ENCODE assay signal across 15 cellular contexts in the genomic region with DNA sequence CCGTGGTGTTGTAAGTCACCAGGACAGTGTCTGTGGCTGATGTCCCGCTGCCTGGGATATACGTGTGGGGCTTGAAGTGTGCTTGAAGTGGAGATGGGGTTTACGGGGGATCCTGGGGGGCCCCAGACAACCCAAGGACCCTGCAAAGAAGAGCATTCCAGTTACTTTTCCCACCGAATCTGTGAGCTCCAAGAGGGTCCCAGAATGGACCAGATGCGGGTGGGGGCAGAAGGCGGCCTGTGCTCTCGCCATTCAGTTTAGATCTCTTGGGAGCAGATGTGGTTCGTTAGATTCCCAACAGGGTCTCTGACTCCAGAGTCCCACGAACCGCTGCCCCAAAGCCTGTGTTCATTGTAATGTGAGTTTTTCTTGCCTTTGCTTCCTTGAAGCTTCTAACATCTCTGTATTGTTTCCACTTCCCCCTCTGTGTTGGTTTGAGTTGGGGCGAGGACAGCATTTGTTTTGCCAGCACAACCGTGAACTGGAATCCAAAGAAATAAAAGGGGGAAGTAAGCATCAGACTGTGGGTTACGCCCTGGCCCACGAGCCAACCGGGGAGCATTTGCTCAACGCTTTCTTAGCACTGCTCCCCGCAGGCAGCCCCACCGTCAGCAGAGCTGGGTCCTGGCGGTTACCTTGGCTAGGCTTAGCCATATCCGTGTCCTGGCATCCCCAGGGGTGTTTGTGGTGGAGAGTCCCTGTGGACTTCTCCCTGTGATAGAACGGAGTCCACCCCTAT.
A peak's percentile ranks its signal among the peaks of the same experiment; 100 is the strongest.
DNase-seq lines count a peak whose midpoint lies in the region; ATAC-seq and TF ChIP-seq lines count a peak whose summit lies in the region.
"Had no signal": no experiment of that assay in that cellular context is flagged by ENCODE, and none has a peak within 500 bp of the region (broad histone marks: within the 10 kb centered on the region; RNA-seq: fewer than 3 reads in every experiment).

No MANE protein-coding gene starts in this region.

- H2AFZ ChIP-seq in Karpas-422 (ENCODE audit: low read length): no peak overlapping the region

- H3K9me3 ChIP-seq in BLaER1 (no peaks in the 10 kb centered on the region), gastroesophageal sphincter (no peaks in the 10 kb centered on the region), Karpas-422 (ENCODE audit: low read length) (no peaks in the 10 kb centered on the region)

- H3K9me2 ChIP-seq in Karpas-422 (replicated peaks; ENCODE audit: insufficient read depth, low read length): no peaks in the 10 kb centered on the region

- no peak for TF ChIP-seq EP300 in gastroesophageal sphincter (IDR thresholded peaks at IDR 0.05)

- peak; percentile 57 for ATAC-seq in gastroesophageal sphincter
- no peak for ATAC-seq in HG03045 (IDR thresholded peaks at IDR 0.05; ENCODE audit: unreplicated experiment)
- no peak for ATAC-seq in HG03432 (IDR thresholded peaks at IDR 0.05; ENCODE audit: unreplicated experiment)

- no peaks in the 10 kb centered on the region for H3K79me2 ChIP-seq in Karpas-422 (ENCODE audit: low read length)

- H3K27ac ChIP-seq in BLaER1 (peak overlapping the region; percentile 18; the same call in 1 of the 2 replicates), gastroesophageal sphincter (no peak overlapping the region), Karpas-422 (ENCODE audit: low read length) (no peak overlapping the region)
- H3K27ac ChIP-seq: epithelial cell of prostate had no signal

- peaks cover 37% of the 10 kb centered on the region for H3K4me1 ChIP-seq in BLaER1
- peaks cover 0 to 23% (median 0%) of the 10 kb centered on the region in 3 donors for H3K4me1 ChIP-seq in gastroesophageal sphincter
- H3K4me1 ChIP-seq in Karpas-422 (ENCODE audit: low read length): no peaks in the 10 kb centered on the region

- 81 to 82% methylated on average over 6 to 18 of the region's 22 CpGs for WGBS in gastroesophageal sphincter (ENCODE audit: low coverage in 1 of 2), 2 donors

- H3K27ac Mint-ChIP-seq in nephron progenitor cell: peak overlapping the region; percentile 29

- no peak overlapping the region for H3K4me3 ChIP-seq in BLaER1
- no peak overlapping the region for H3K4me3 ChIP-seq in gastroesophageal sphincter
- no peak overlapping the region for H3K4me3 ChIP-seq in Karpas-422 (ENCODE audit: low read length)

- H3K4me3 Mint-ChIP-seq in nephron progenitor cell: no peak overlapping the region

- TF ChIP-seq CTCF in gastroesophageal sphincter (IDR thresholded peaks at IDR 0.05) (no peak), nephron progenitor cell (IDR thresholded peaks at IDR 0.05) (no peak)

- H3K27me3 Mint-ChIP-seq in nephron progenitor cell (ENCODE audit: low read depth, poor library complexity): no peaks in the 10 kb centered on the region

- H4K20me1 ChIP-seq in BLaER1 (no peaks in the 10 kb centered on the region), Karpas-422 (ENCODE audit: insufficient read depth, low read depth, low read length) (no peaks in the 10 kb centered on the region)

- no peaks in the 10 kb centered on the region for H3K4me1 Mint-ChIP-seq in nephron progenitor cell

- H3K36me3 Mint-ChIP-seq in nephron progenitor cell (ENCODE audit: low read depth): peaks cover 58% of the 10 kb centered on the region
- H3K36me3 Mint-ChIP-seq: activated naive CD4-positive, alpha-beta T cell treated with anti-CD3 and anti-CD28 coated beads, Interleukin-2, amount 50 U/mL, for 72 hours had no signal

- H3K27me3 ChIP-seq in BLaER1 (no peaks in the 10 kb centered on the region), gastroesophageal sphincter (no peaks in the 10 kb centered on the region), Karpas-422 (ENCODE audit: low read length) (no peaks in the 10 kb centered on the region)

- peak overlapping the region; percentile 82 for H3K4me2 ChIP-seq in BLaER1
- no peak overlapping the region for H3K4me2 ChIP-seq in Karpas-422 (ENCODE audit: low read depth, low read length, poor library complexity, severe bottlenecking)

- H3K9me3 Mint-ChIP-seq in nephron progenitor cell: peaks cover 4% of the 10 kb centered on the region
- H3K9me3 Mint-ChIP-seq: activated naive CD4-positive, alpha-beta T cell treated with anti-CD3 and anti-CD28 coated beads, Interleukin-2, amount 50 U/mL, for 72 hours had no signal

- DNase-seq in NOMO-1 treated with DMSO at 0.1 percent for 48 hours (lab: John Stamatoyannopoulos, UW; ENCODE audit: unreplicated experiment) (peak; percentile 96), nephron progenitor cell (no peak), Karpas-422 (no peak)
- DNase-seq in activated naive CD4-positive, alpha-beta T cell treated with Interleukin-2 at 50 U/mL for 16 hours: no peak
- DNase-seq: ACHN; central memory CD4-positive, alpha-beta T cell; kidney glomerular epithelial cell; NCI-H1436 treated with DMSO at 0.1 percent for 48 hours; NCI-H345 had no signal

- TF ChIP-seq POLR2A in gastroesophageal sphincter (IDR thresholded peaks at IDR 0.05): no peak

- no peaks in the 10 kb centered on the region for H3K36me3 ChIP-seq in BLaER1
- H3K36me3 ChIP-seq in gastroesophageal sphincter: peaks cover 0 to 60% of the 10 kb centered on the region in 2 donors
- H3K36me3 ChIP-seq in Karpas-422 (ENCODE audit: insufficient read depth, low read length): no peaks in the 10 kb centered on the region

- H3K9ac ChIP-seq in BLaER1 (no peak overlapping the region), Karpas-422 (ENCODE audit: low read length) (no peak overlapping the region)
